8 cellular contexts compared by ENCODE assay signal in genomic region chr1:66542811-66543767, GRCh38. TPM values are rescaled to one million over a fixed set of nuclear protein-coding genes. Genes with fewer than 3 reads are reported as not detected.
DNase-seq lines count a peak whose midpoint lies in the region; ATAC-seq and TF ChIP-seq lines count a peak whose summit lies in the region.

No MANE protein-coding gene starts in this region.

- H3K27ac ChIP-seq in body of pancreas: peak overlapping the region in 3 of 4 donors; percentile 29 to 72 (median 38)
- H3K27ac ChIP-seq in aorta (ENCODE audit: low read depth in 1 of 2, low read length in 2 of 2): peak overlapping the region; percentile 81 to 99

- peaks cover 16% of the 10 kb centered on the region for H3K27me3 Mint-ChIP-seq in stimulated activated naive CD8-positive, alpha-beta T cell treated with anti-CD3 and anti-CD28 coated beads, Interleukin-15, amount 100 ng/mL, for 72 hours

- TF ChIP-seq CTCF in body of pancreas (IDR thresholded peaks at IDR 0.05) (no peak), omental fat pad (IDR thresholded peaks at IDR 0.05) (no peak)

- TF ChIP-seq POLR2A in body of pancreas (IDR thresholded peaks at IDR 0.05): no peak

- H3K9me3 Mint-ChIP-seq in stimulated activated naive CD8-positive, alpha-beta T cell treated with anti-CD3 and anti-CD28 coated beads, Interleukin-15, amount 100 ng/mL, for 72 hours: no peaks in the 10 kb centered on the region

- intact Hi-C loops in body of pancreas (cut with DNase I): no loop called here
- intact Hi-C loops in aorta (cut with DNase I): loop anchor here (5.0 to 10.0 kb wide), 3 partner anchors 52 to 139 kb away; no protein-coding TSS in a partner anchor

- WGBS in body of pancreas, 2 donors: 23 to 30% methylated on average over 8 of the region's 8 CpGs
- WGBS in aorta, 2 donors: 6 to 16% methylated on average over 8 of the region's 8 CpGs

- H3K4me3 ChIP-seq in body of pancreas (no peak overlapping the region), aorta (ENCODE audit: low read length in 2 of 2) (no peak overlapping the region)

- no peaks in the 10 kb centered on the region for H3K4me1 Mint-ChIP-seq in stimulated activated naive CD8-positive, alpha-beta T cell treated with anti-CD3 and anti-CD28 coated beads, Interleukin-15, amount 100 ng/mL, for 72 hours

- ATAC-seq in stimulated activated naive CD8-positive, alpha-beta T cell treated with anti-CD3 and anti-CD28 coated beads, Interleukin-15, amount 100 ng/mL, for 72 hours: peak; percentile 39
- ATAC-seq in stimulated activated naive CD8-positive, alpha-beta T cell treated with anti-CD3 and anti-CD28 coated beads, Interleukin-15, Interleukin-2, amounts not matched to agents 100 U/mL and 50 U/mL, for 24 hours: no peak
- ATAC-seq in body of pancreas (peak; percentile 97), left lobe of liver (peak; percentile 92), aorta (ENCODE audit: low FRiP score) (peak; percentile 90), omental fat pad (ENCODE audit: low FRiP score) (no peak)

- H3K36me3 ChIP-seq in body of pancreas (replicated peaks in 1 of 2; ENCODE audit: insufficient read depth in 1 of 2, low read depth in 2 of 2): no peaks in the 10 kb centered on the region
- H3K36me3 ChIP-seq in aorta (ENCODE audit: control insufficient read depth in 1 of 2, insufficient read depth in 2 of 2, low read length in 1 of 2): no peaks in the 10 kb centered on the region

- H3K27me3 ChIP-seq in body of pancreas (no peaks in the 10 kb centered on the region), aorta (ENCODE audit: control insufficient read depth in 1 of 2, insufficient read depth in 2 of 2, low read length in 1 of 2) (no peaks in the 10 kb centered on the region)

- no peaks in the 10 kb centered on the region for H3K9me3 ChIP-seq in body of pancreas
- H3K9me3 ChIP-seq in aorta (ENCODE audit: control insufficient read depth, low read length): no peaks in the 10 kb centered on the region

- DNase-seq in stimulated activated naive CD8-positive, alpha-beta T cell treated with anti-CD3 and anti-CD28 coated beads, Interleukin-15, amount 100 ng/mL, for 72 hours: no peak
- no peak for DNase-seq in stimulated activated naive CD8-positive, alpha-beta T cell treated with anti-CD3 and anti-CD28 coated beads, Interleukin-15, Interleukin-2, amounts not matched to agents 100 U/mL and 50 U/mL, for 24 hours
- DNase-seq in body of pancreas (peak; percentile 75 to 87 (median 84)), left lobe of liver (ENCODE audit: low spot score) (peak; percentile 72), aorta (peak; percentile 71 to 88), germinal center (ENCODE audit: low spot score) (no peak), NCI-H146 (lab: John Stamatoyannopoulos, UW) (no peak), omental fat pad (ENCODE audit: low spot score) (no peak)

- H3K27ac Mint-ChIP-seq in stimulated activated naive CD8-positive, alpha-beta T cell treated with anti-CD3 and anti-CD28 coated beads, Interleukin-15, amount 100 ng/mL, for 72 hours: no peak overlapping the region

- peaks cover 22% of the 10 kb centered on the region for H3K4me1 ChIP-seq in body of pancreas
- H3K4me1 ChIP-seq in aorta (ENCODE audit: control insufficient read depth in 1 of 2, insufficient read depth in 2 of 2, low read length in 2 of 2): peaks cover 10 to 22% of the 10 kb centered on the region in 2 donors

- H3K4me3 Mint-ChIP-seq in stimulated activated naive CD8-positive, alpha-beta T cell treated with anti-CD3 and anti-CD28 coated beads, Interleukin-15, amount 100 ng/mL, for 72 hours: no peak overlapping the region

RNA-seq across cellular contexts. Expression of gene SGIP1, which starts 9.1 kb away (rescaled TPM):
- total RNA-seq in body of pancreas (1 to 10 TPM in 1 of 2 donors, not detected in 1; 3.1 TPM), left lobe of liver (0.30 TPM), aorta (10 to 100 TPM; 51.8 to 73.2 TPM), omental fat pad (1 to 10 TPM; 1.9 to 8.8 (median 4.8) TPM)
- polyA plus RNA-seq in aorta: 10 to 100 TPM; 10.9 to 64.8 TPM

Comparison
In these comparisons a context has a peak if more than half of its experiments do, and no peak if none do; other contexts are left out.
1. ATAC-seq: peak in stimulated activated naive CD8-positive, alpha-beta T cell treated with anti-CD3 and anti-CD28 coated beads, Interleukin-15, amount 100 ng/mL, for 72 hours (single experiment), body of pancreas (single experiment), left lobe of liver (single experiment) and aorta (single experiment); none in stimulated activated naive CD8-positive, alpha-beta T cell treated with anti-CD3 and anti-CD28 coated beads, Interleukin-15, Interleukin-2, amounts not matched to agents 100 U/mL and 50 U/mL, for 24 hours (single experiment) and omental fat pad (single experiment).
2. DNase-seq: peak in body of pancreas (4 of 4), left lobe of liver (single experiment) and aorta (2 of 2); none in stimulated activated naive CD8-positive, alpha-beta T cell treated with anti-CD3 and anti-CD28 coated beads, Interleukin-15, amount 100 ng/mL, for 72 hours (0 of 2), stimulated activated naive CD8-positive, alpha-beta T cell treated with anti-CD3 and anti-CD28 coated beads, Interleukin-15, Interleukin-2, amounts not matched to agents 100 U/mL and 50 U/mL, for 24 hours (single experiment), germinal center (single experiment), NCI-H146 (single experiment) and omental fat pad (single experiment).
3. RNA of gene SGIP1, which starts 9.1 kb away (total RNA-seq): 51.8 to 73.2 TPM in aorta; 1.9 to 8.8 TPM in omental fat pad, 3.1 TPM in body of pancreas and 0.30 TPM in left lobe of liver (single experiment); every median in the first group is over 4 times any median in the second.